In genomic region chr6:35407086-35407485, GRCh38 we compare ENCODE assay signal across 18 cellular contexts.
"Had no signal": no experiment of that assay in that cellular context is flagged by ENCODE, and none has a peak within 500 bp of the region (broad histone marks: within the 10 kb centered on the region; RNA-seq: fewer than 3 reads in every experiment).

No MANE protein-coding gene starts in this region.

- H3K27me3 Mint-ChIP-seq: activated CD4-positive, alpha-beta memory T cell treated with anti-CD3 and anti-CD28 coated beads for 36 hours; progenitor cell of endocrine pancreas; stimulated activated naive CD8-positive, alpha-beta T cell treated with anti-CD3 and anti-CD28 coated beads, Interleukin-15, amount 100 ng/mL, for 72 hours had no signal

- H3K9me3 ChIP-seq: left ventricle myocardium inferior, upper lobe of left lung had no signal

- H3K9me3 Mint-ChIP-seq: activated CD4-positive, alpha-beta memory T cell treated with anti-CD3 and anti-CD28 coated beads for 36 hours; activated T-helper 1 cell treated with anti-CD3 and anti-CD28 coated beads, Interleukin-12 subunit alpha, Interleukin-12 subunit beta, Interleukin-2, Interleukin-4 antibody, amounts not matched to agents 30 ng/mL and 10 ng/mL and 1 ng/mL, durations not matched to agents 14 hours and 24 hours and 36 hours; stimulated activated naive CD8-positive, alpha-beta T cell treated with anti-CD3 and anti-CD28 coated beads, Interleukin-15, amount 100 ng/mL, for 72 hours had no signal

- H3K27me3 ChIP-seq: brain microvascular endothelial cell, upper lobe of left lung had no signal

- H3K27ac ChIP-seq: brain microvascular endothelial cell, left ventricle myocardium inferior, upper lobe of left lung, WERI-Rb-1 had no signal

- H3K4me3 Mint-ChIP-seq: activated CD4-positive, alpha-beta memory T cell treated with anti-CD3 and anti-CD28 coated beads for 36 hours; activated T-helper 1 cell treated with anti-CD3 and anti-CD28 coated beads, Interleukin-12 subunit alpha, Interleukin-12 subunit beta, Interleukin-2, Interleukin-4 antibody, amounts not matched to agents 30 ng/mL and 10 ng/mL and 1 ng/mL, durations not matched to agents 14 hours and 24 hours and 36 hours; stimulated activated naive CD8-positive, alpha-beta T cell treated with anti-CD3 and anti-CD28 coated beads, Interleukin-15, amount 100 ng/mL, for 72 hours had no signal

- H3K27ac Mint-ChIP-seq: activated CD4-positive, alpha-beta memory T cell treated with anti-CD3 and anti-CD28 coated beads for 36 hours; activated T-helper 1 cell treated with anti-CD3 and anti-CD28 coated beads, Interleukin-12 subunit alpha, Interleukin-12 subunit beta, Interleukin-2, Interleukin-4 antibody, amounts not matched to agents 30 ng/mL and 10 ng/mL and 1 ng/mL, durations not matched to agents 14 hours and 24 hours and 36 hours; stimulated activated naive CD8-positive, alpha-beta T cell treated with anti-CD3 and anti-CD28 coated beads, Interleukin-15, amount 100 ng/mL, for 72 hours had no signal

- H3K4me3 ChIP-seq: left ventricle myocardium inferior, upper lobe of left lung had no signal

- DNase-seq: activated CD4-positive, alpha-beta memory T cell treated with anti-CD3 and anti-CD28 coated beads for 36 hours; activated CD4-positive, alpha-beta T cell treated with anti-CD3 and anti-CD28 coated beads for 4 hours; activated naive CD4-positive, alpha-beta T cell; activated T-cell treated with anti-CD3 and anti-CD28 coated beads for 4 hours; anterior cingulate cortex; brain microvascular endothelial cell; central memory CD4-positive, alpha-beta T cell; erythroblast; foreskin melanocyte; left ventricle myocardium inferior; mammary epithelial cell; stimulated activated CD4-positive, alpha-beta T cell treated with anti-CD3 and anti-CD28 coated beads, Interleukin-2, amount 100 ng/mL, for 24 hours; stimulated activated naive CD8-positive, alpha-beta T cell treated with anti-CD3 and anti-CD28 coated beads, Interleukin-15, amount 100 ng/mL, for 72 hours; T-helper 2 cell; upper lobe of left lung; WERI-Rb-1 had no signal

- ATAC-seq: stimulated activated naive CD8-positive, alpha-beta T cell treated with anti-CD3 and anti-CD28 coated beads, Interleukin-15, amount 100 ng/mL, for 72 hours had no signal
